ENCODE assay signal across 23 cellular contexts in genomic region chr19:29952646-29953045, GRCh38. TPM values are rescaled to one million over a fixed set of nuclear protein-coding genes. Genes with fewer than 3 reads are reported as not detected.
A peak's percentile ranks its signal among the peaks of the same experiment; 100 is the strongest.
DNase-seq lines count a peak whose midpoint lies in the region; ATAC-seq, FAIRE-seq and TF ChIP-seq lines count a peak whose summit lies in the region.
"Had no signal": no experiment of that assay in that cellular context is flagged by ENCODE, and none has a peak within 500 bp of the region (broad histone marks: within the 10 kb centered on the region; RNA-seq: fewer than 3 reads in every experiment).

No MANE protein-coding gene starts in this region.

- peaks cover 5% of the 10 kb centered on the region; the same call in 1 of the 2 replicates for H4K20me1 ChIP-seq in PC-3 (ENCODE audit: low read length)

- H3K9me3 Mint-ChIP-seq in Calu3 (ENCODE audit: low read depth, unreplicated experiment), result no peaks in the 10 kb centered on the region
- no peaks in the 10 kb centered on the region for H3K9me3 Mint-ChIP-seq in activated naive CD8-positive, alpha-beta T cell treated with anti-CD3 and anti-CD28 coated beads, Interleukin-2, amount 50 U/mL, for 24 hours
- H3K9me3 Mint-ChIP-seq: activated CD4-positive, alpha-beta T cell treated with anti-CD3 and anti-CD28 coated beads, Interleukin-2, amount 10 ng/mL, durations not matched to agents 24 days and 14 days; CD4-positive, alpha-beta memory T cell; central memory CD8-positive, alpha-beta T cell had no signal

- intact Hi-C loops in Calu3 (cut with micrococcal nuclease; ENCODE audit: unreplicated experiment), result no loop called here
- intact Hi-C loops in PC-3 (cut with micrococcal nuclease), result no loop called here

- H3K9me3 ChIP-seq in A549 (no peaks in the 10 kb centered on the region), PC-3 (ENCODE audit: low read length) (no peaks in the 10 kb centered on the region)
- H3K9me3 ChIP-seq: heart right ventricle, prostate gland, testis had no signal

- peaks cover 89% of the 10 kb centered on the region for H3K79me2 ChIP-seq in PC-3 (ENCODE audit: low read length)

- H2AFZ ChIP-seq in PC-3 (ENCODE audit: low read length), result no peak overlapping the region

- CTCF ChIA-PET in A549 (lab: Yijun Ruan, JAX) (no interaction called here), Calu3 (lab: Charles Lee) (no interaction called here), PC-3 (lab: Charles Lee) (no interaction called here)

- POLR2A ChIA-PET in A549 (lab: Yijun Ruan, JAX), result no interaction called here
- POLR2A ChIA-PET in PC-3 (lab: Charles Lee; ENCODE audit: unreplicated experiment), result no interaction called here

- H3K4me2 ChIP-seq in A549 (no peak overlapping the region), PC-3 (ENCODE audit: low read length) (no peak overlapping the region)

- H3K4me1 Mint-ChIP-seq in Calu3 (ENCODE audit: low read depth, unreplicated experiment), result peaks cover 16% of the 10 kb centered on the region
- peaks cover 59% of the 10 kb centered on the region for H3K4me1 Mint-ChIP-seq in activated naive CD8-positive, alpha-beta T cell treated with anti-CD3 and anti-CD28 coated beads, Interleukin-2, amount 50 U/mL, for 24 hours

- peaks cover 6% of the 10 kb centered on the region; the same call in 1 of the 2 replicates for H3K36me3 ChIP-seq in PC-3 (ENCODE audit: low read depth, low read length)
- H3K36me3 ChIP-seq: prostate gland had no signal

- H3K9me2 ChIP-seq in PC-3 (replicated peaks; ENCODE audit: low read length), result no peaks in the 10 kb centered on the region

- H3K27ac ChIP-seq in A549 (no peak overlapping the region), PC-3 (ENCODE audit: low read length) (no peak overlapping the region)
- H3K27ac ChIP-seq: heart right ventricle, prostate gland, testis had no signal

- H3K4me1 ChIP-seq in A549, result peaks cover 24% of the 10 kb centered on the region
- no peaks in the 10 kb centered on the region for H3K4me1 ChIP-seq in PC-3 (ENCODE audit: insufficient read depth, low read length)
- H3K4me1 ChIP-seq: prostate gland, testis had no signal

- no peak overlapping the region for H3K4me3 ChIP-seq in A549
- H3K4me3 ChIP-seq in PC-3 (ENCODE audit: low read length), result no peak overlapping the region
- H3K4me3 ChIP-seq: heart right ventricle, prostate gland, testis had no signal

- no peaks in the 10 kb centered on the region for H3K27me3 ChIP-seq in PC-3 (ENCODE audit: low read length)
- H3K27me3 ChIP-seq: heart right ventricle, testis had no signal

- TF ChIP-seq EP300 in A549 (IDR thresholded peaks at IDR 0.05), result no peak

- H3K9ac ChIP-seq in PC-3 (ENCODE audit: low read length), result no peak overlapping the region

- no peak for DNase-seq in A549 (ENCODE audit: low read depth in 1 of 2, low spot score in 1 of 2)
- no peak for DNase-seq in Calu3
- DNase-seq in NOMO-1 treated with dmso at 0.1 percent for 144 hours (lab: John Stamatoyannopoulos, UW; ENCODE audit: unreplicated experiment), result peak; percentile 11
- no peak for DNase-seq in activated naive CD8-positive, alpha-beta T cell treated with anti-CD3 and anti-CD28 coated beads, Interleukin-2, amount 50 U/mL, for 24 hours
- DNase-seq in retina, result no peak
- DNase-seq in PC-3, result no peak
- DNase-seq: activated CD4-positive, alpha-beta T cell treated with anti-CD3 and anti-CD28 coated beads, Interleukin-2, amount 10 ng/mL, durations not matched to agents 24 days and 14 days; activated CD8-positive, alpha-beta memory T cell treated with anti-CD3 and anti-CD28 coated beads, Interleukin-2, amount 50 U/mL, for 48 hours; activated naive CD4-positive, alpha-beta T cell; CD4-positive, alpha-beta memory T cell; GF-D8; heart right ventricle; midbrain; NCI-H1092; NCI-H1930; NCI-H69; SHP77; testis had no signal

- TF ChIP-seq RAD21 in A549 (conservative IDR thresholded peaks at IDR 0.05 in 1 of 2, IDR thresholded peaks at IDR 0.05 in 1 of 2), result no peak

- H3K4me3 Mint-ChIP-seq in Calu3 (ENCODE audit: low read depth, unreplicated experiment), result no peak overlapping the region
- no peak overlapping the region for H3K4me3 Mint-ChIP-seq in activated naive CD8-positive, alpha-beta T cell treated with anti-CD3 and anti-CD28 coated beads, Interleukin-2, amount 50 U/mL, for 24 hours
- H3K4me3 Mint-ChIP-seq: activated CD4-positive, alpha-beta T cell treated with anti-CD3 and anti-CD28 coated beads, Interleukin-2, amount 10 ng/mL, durations not matched to agents 24 days and 14 days; central memory CD8-positive, alpha-beta T cell had no signal

- FAIRE-seq in A549 (lab: Jason Lieb, UNC), result no peak

- TF ChIP-seq CTCF in A549 (IDR thresholded peaks at IDR 0.05), result no peak
- no peak for TF ChIP-seq CTCF in Calu3 (IDR thresholded peaks at IDR 0.05; ENCODE audit: unreplicated experiment)
- no peak for TF ChIP-seq CTCF in PC-3 (conservative IDR thresholded peaks at IDR 0.05; ENCODE audit: low read depth, low read length)

- BruUV-seq in Calu3 (replicated peaks; lab: Mats Ljungman, UMichigan), result no TSS peak
- BruUV-seq in PC-3 (replicated peaks; lab: Mats Ljungman, UMichigan), result no TSS peak

- H3K27me3 Mint-ChIP-seq in Calu3 (ENCODE audit: unreplicated experiment), result no peaks in the 10 kb centered on the region
- H3K27me3 Mint-ChIP-seq in activated naive CD8-positive, alpha-beta T cell treated with anti-CD3 and anti-CD28 coated beads, Interleukin-2, amount 50 U/mL, for 24 hours, result no peaks in the 10 kb centered on the region
- H3K27me3 Mint-ChIP-seq: activated CD4-positive, alpha-beta T cell treated with anti-CD3 and anti-CD28 coated beads, Interleukin-2, amount 10 ng/mL, durations not matched to agents 24 days and 14 days; CD4-positive, alpha-beta memory T cell; central memory CD8-positive, alpha-beta T cell had no signal

- peaks cover 7% of the 10 kb centered on the region for H3K36me3 Mint-ChIP-seq in Calu3 (ENCODE audit: insufficient read depth, unreplicated experiment)
- H3K36me3 Mint-ChIP-seq in activated naive CD8-positive, alpha-beta T cell treated with anti-CD3 and anti-CD28 coated beads, Interleukin-2, amount 50 U/mL, for 24 hours (ENCODE audit: low read depth), result peaks cover 49% of the 10 kb centered on the region

- TF ChIP-seq POLR2A in A549 (IDR thresholded peaks at IDR 0.05; ENCODE audit: low read length), result no peak

- H3K27ac Mint-ChIP-seq in Calu3 (ENCODE audit: unreplicated experiment), result peak overlapping the region; percentile 42
- H3K27ac Mint-ChIP-seq in activated naive CD8-positive, alpha-beta T cell treated with anti-CD3 and anti-CD28 coated beads, Interleukin-2, amount 50 U/mL, for 24 hours, result peak overlapping the region; percentile 6
- H3K27ac Mint-ChIP-seq: activated CD4-positive, alpha-beta T cell treated with anti-CD3 and anti-CD28 coated beads, Interleukin-2, amount 10 ng/mL, durations not matched to agents 24 days and 14 days had no signal

- ATAC-seq in A549, result no peak
- no peak for ATAC-seq in activated naive CD8-positive, alpha-beta T cell treated with anti-CD3 and anti-CD28 coated beads, Interleukin-2, amount 50 U/mL, for 24 hours
- ATAC-seq in HG02759 (IDR thresholded peaks at IDR 0.05; ENCODE audit: unreplicated experiment), result no peak
- no peak for ATAC-seq in PC-3
- no peak for ATAC-seq in HG03280 (IDR thresholded peaks at IDR 0.05; ENCODE audit: unreplicated experiment)
- ATAC-seq: heart right ventricle, left lobe of liver had no signal

- 49% methylated on average over 4 of the region's 4 CpGs for WGBS in A549 (ENCODE audit: missing lambda C conversion rate)

- no peaks in the 10 kb centered on the region for H3F3A ChIP-seq in PC-3 (ENCODE audit: low read length, unreplicated experiment)

TF ChIP-seq in A549, 52 proteins besides CTCF, POLR2A, EP300 and RAD21:
- TF ChIP-seq CBX8 (IDR thresholded peaks at IDR 0.05), result no peak
- TF ChIP-seq NFE2L2 (conservative IDR thresholded peaks at IDR 0.05; ENCODE audit: low read length), result no peak
- no peak for TF ChIP-seq FOSB (CRISPR knock-in tag; IDR thresholded peaks at IDR 0.05)
- TF ChIP-seq TP53 (CRISPR knock-in tag; IDR thresholded peaks at IDR 0.05), result no peak
- TF ChIP-seq NR3C1 (IDR thresholded peaks at IDR 0.05), result no peak
- TF ChIP-seq RFX5 (IDR thresholded peaks at IDR 0.05), result no peak
- TF ChIP-seq HOXA7 (CRISPR knock-in tag; IDR thresholded peaks at IDR 0.05), result no peak
- TF ChIP-seq MYC (IDR thresholded peaks at IDR 0.05; ENCODE audit: borderline replicate concordance, low read length), result 0 out of 2 replicates have a peak, but pooled peaks have one; percentile 2

RNA-seq across cellular contexts. Expression of gene URI1, which starts 10.6 kb away (rescaled TPM):
- 157 and 228 TPM in 2 replicates for polyA plus RNA-seq in A549 (2011; rRNA removed)
- polyA plus RNA-seq in A549 (2012; cell fraction: cytosol; rRNA removed), result 49.3 and 63.3 TPM in 2 replicates
- 13.8 and 26.8 TPM in 2 replicates for polyA plus RNA-seq in A549 (2012; cell fraction: nucleus; rRNA removed)
- 116 to 125 TPM (median 119 TPM) in 3 replicates for polyA plus RNA-seq in A549 (2017; fragmentation: RNase III; extraction: RNeasy Plus Mini Kit Qiagen cat#74134 plus additional on column Dnase treatment)
- polyA minus RNA-seq in A549 (2011; rRNA and poly(A)+ RNA removed), result 112 and 125 TPM in 2 replicates
- total RNA-seq in Calu3 (2022), result 50.6 and 50.9 TPM in 2 replicates
- 31.0 and 32.4 TPM in 2 replicates for total RNA-seq in PC-3 (2014; rRNA removed)
